ENCODE assay signal across 1 cellular context in the genomic region with DNA sequence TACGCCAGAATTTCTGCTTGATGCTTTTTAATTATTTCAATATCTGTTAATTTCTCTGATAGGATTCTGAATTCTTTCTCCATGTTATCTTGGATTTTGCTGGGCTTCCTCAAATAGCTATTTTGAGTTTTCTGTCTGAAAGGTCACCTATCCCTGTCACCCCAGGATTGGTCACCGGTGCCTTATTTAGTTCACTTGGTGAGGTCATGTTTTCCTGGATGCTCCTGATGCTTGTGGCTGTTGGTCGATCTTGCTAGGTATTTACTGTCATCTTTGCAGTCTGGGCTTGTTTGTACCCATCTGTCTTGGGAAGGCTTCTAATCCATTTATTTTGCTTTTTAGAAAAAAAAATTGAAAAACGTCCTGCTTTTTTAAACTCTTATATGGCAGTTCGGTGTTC.
TF ChIP-seq lines count a peak whose summit lies in the region.

No MANE protein-coding gene starts in this region.

TF ChIP-seq in GM23338, 12 proteins besides CTCF, POLR2A, EP300 and RAD21 (continued from another document):
- TF ChIP-seq, protein P1, sequence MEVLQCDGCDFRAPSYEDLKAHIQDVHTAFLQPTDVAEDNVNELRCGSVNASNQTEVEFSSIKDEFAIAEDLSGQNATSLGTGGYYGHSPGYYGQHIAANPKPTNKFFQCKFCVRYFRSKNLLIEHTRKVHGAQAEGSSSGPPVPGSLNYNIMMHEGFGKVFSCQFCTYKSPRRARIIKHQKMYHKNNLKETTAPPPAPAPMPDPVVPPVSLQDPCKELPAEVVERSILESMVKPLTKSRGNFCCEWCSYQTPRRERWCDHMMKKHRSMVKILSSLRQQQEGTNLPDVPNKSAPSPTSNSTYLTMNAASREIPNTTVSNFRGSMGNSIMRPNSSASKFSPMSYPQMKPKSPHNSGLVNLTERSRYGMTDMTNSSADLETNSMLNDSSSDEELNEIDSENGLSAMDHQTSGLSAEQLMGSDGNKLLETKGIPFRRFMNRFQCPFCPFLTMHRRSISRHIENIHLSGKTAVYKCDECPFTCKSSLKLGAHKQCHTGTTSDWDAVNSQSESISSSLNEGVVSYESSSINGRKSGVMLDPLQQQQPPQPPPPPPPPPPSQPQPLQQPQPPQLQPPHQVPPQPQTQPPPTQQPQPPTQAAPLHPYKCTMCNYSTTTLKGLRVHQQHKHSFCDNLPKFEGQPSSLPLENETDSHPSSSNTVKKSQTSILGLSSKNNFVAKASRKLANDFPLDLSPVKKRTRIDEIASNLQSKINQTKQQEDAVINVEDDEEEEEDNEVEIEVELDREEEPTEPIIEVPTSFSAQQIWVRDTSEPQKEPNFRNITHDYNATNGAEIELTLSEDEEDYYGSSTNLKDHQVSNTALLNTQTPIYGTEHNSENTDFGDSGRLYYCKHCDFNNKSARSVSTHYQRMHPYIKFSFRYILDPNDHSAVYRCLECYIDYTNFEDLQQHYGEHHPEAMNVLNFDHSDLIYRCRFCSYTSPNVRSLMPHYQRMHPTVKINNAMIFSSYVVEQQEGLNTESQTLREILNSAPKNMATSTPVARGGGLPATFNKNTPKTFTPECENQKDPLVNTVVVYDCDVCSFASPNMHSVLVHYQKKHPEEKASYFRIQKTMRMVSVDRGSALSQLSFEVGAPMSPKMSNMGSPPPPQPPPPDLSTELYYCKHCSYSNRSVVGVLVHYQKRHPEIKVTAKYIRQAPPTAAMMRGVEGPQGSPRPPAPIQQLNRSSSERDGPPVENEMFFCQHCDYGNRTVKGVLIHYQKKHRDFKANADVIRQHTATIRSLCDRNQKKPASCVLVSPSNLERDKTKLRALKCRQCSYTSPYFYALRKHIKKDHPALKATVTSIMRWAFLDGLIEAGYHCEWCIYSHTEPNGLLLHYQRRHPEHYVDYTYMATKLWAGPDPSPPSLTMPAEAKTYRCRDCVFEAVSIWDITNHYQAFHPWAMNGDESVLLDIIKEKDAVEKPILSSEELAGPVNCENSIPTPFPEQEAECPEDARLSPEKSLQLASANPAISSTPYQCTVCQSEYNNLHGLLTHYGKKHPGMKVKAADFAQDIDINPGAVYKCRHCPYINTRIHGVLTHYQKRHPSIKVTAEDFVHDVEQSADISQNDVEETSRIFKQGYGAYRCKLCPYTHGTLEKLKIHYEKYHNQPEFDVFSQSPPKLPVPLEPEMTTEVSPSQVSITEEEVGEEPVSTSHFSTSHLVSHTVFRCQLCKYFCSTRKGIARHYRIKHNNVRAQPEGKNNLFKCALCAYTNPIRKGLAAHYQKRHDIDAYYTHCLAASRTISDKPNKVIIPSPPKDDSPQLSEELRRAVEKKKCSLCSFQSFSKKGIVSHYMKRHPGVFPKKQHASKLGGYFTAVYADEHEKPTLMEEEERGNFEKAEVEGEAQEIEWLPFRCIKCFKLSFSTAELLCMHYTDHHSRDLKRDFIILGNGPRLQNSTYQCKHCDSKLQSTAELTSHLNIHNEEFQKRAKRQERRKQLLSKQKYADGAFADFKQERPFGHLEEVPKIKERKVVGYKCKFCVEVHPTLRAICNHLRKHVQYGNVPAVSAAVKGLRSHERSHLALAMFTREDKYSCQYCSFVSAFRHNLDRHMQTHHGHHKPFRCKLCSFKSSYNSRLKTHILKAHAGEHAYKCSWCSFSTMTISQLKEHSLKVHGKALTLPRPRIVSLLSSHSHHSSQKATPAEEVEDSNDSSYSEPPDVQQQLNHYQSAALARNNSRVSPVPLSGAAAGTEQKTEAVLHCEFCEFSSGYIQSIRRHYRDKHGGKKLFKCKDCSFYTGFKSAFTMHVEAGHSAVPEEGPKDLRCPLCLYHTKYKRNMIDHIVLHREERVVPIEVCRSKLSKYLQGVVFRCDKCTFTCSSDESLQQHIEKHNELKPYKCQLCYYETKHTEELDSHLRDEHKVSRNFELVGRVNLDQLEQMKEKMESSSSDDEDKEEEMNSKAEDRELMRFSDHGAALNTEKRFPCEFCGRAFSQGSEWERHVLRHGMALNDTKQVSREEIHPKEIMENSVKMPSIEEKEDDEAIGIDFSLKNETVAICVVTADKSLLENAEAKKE (CRISPR knock-in tag; IDR thresholded peaks at IDR 0.05), result no peak
- no peak for TF ChIP-seq ZNF114 (CRISPR knock-in tag; IDR thresholded peaks at IDR 0.05)
- TF ChIP-seq, protein P2, sequence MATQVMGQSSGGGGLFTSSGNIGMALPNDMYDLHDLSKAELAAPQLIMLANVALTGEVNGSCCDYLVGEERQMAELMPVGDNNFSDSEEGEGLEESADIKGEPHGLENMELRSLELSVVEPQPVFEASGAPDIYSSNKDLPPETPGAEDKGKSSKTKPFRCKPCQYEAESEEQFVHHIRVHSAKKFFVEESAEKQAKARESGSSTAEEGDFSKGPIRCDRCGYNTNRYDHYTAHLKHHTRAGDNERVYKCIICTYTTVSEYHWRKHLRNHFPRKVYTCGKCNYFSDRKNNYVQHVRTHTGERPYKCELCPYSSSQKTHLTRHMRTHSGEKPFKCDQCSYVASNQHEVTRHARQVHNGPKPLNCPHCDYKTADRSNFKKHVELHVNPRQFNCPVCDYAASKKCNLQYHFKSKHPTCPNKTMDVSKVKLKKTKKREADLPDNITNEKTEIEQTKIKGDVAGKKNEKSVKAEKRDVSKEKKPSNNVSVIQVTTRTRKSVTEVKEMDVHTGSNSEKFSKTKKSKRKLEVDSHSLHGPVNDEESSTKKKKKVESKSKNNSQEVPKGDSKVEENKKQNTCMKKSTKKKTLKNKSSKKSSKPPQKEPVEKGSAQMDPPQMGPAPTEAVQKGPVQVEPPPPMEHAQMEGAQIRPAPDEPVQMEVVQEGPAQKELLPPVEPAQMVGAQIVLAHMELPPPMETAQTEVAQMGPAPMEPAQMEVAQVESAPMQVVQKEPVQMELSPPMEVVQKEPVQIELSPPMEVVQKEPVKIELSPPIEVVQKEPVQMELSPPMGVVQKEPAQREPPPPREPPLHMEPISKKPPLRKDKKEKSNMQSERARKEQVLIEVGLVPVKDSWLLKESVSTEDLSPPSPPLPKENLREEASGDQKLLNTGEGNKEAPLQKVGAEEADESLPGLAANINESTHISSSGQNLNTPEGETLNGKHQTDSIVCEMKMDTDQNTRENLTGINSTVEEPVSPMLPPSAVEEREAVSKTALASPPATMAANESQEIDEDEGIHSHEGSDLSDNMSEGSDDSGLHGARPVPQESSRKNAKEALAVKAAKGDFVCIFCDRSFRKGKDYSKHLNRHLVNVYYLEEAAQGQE (IDR thresholded peaks at IDR 0.05; ENCODE audit: unreplicated experiment), result no peak
- TF ChIP-seq STAT1 (IDR thresholded peaks at IDR 0.05; ENCODE audit: unreplicated experiment), result no peak
- no peak for TF ChIP-seq JUNB (IDR thresholded peaks at IDR 0.05; ENCODE audit: unreplicated experiment)
